Comparison of ENCODE assay signal across 1 cellular context in genomic region chr1:155859881-155860841, GRCh38.
TF ChIP-seq lines count a peak whose summit lies in the region.

No MANE protein-coding gene starts in this region.

TF ChIP-seq in K562, 482 proteins besides CTCF, POLR2A, EP300 and RAD21 (continued from another document and continues in another):
- TF ChIP-seq RBM17 (IDR thresholded peaks at IDR 0.05; ENCODE audit: borderline replicate concordance, low read depth, low read length), result no peak
- no peak for TF ChIP-seq ZNF282 (CRISPR knock-in tag; IDR thresholded peaks at IDR 0.05)
- no peak for TF ChIP-seq KLF16 (IDR thresholded peaks at IDR 0.05)
- peak; percentile 41; the same call in 1 of the 2 replicates for TF ChIP-seq MTA1 (IDR thresholded peaks at IDR 0.05; ENCODE audit: borderline replicate concordance)
- peak in 1 of 2 experiments; percentile 19; a peak in 1 of 4 replicates for TF ChIP-seq MNT (conservative IDR thresholded peaks at IDR 0.05)
- TF ChIP-seq NCOA2 (IDR thresholded peaks at IDR 0.05; ENCODE audit: partially characterized antibody in 2 of 2), result no peak
- TF ChIP-seq GABPA (tag; conservative IDR thresholded peaks at IDR 0.05; ENCODE audit: low read depth), result 0 out of 2 replicates have a peak, but pooled peaks have one; percentile 16
- no peak for TF ChIP-seq CBFA2T2 (conservative IDR thresholded peaks at IDR 0.05)
- TF ChIP-seq NR1H2 (CRISPR knock-in tag; IDR thresholded peaks at IDR 0.05), result no peak
- TF ChIP-seq ZNF507 (tag; conservative IDR thresholded peaks at IDR 0.05), result no peak
- TF ChIP-seq PHF8 (IDR thresholded peaks at IDR 0.05; ENCODE audit: borderline replicate concordance, low read length), result no peak; the same call in 1 of the 2 replicates
- peak in 1 of 2 experiments; percentile 32; a peak in 1 of 4 replicates for TF ChIP-seq FOXK2 (conservative IDR thresholded peaks at IDR 0.05 in 1 of 2, IDR thresholded peaks at IDR 0.05 in 1 of 2; ENCODE audit: low read depth in 2 of 2)
- peak; percentile 38; the same call in 1 of the 2 replicates for TF ChIP-seq CREB1 (IDR thresholded peaks at IDR 0.05)
- TF ChIP-seq CREB1 (CRISPR knock-in tag; IDR thresholded peaks at IDR 0.05), result peak; percentile 41; the same call in 1 of the 2 replicates
- 0 out of 2 replicates have a peak, but pooled peaks have one; percentile 44 for TF ChIP-seq ZBTB7A (IDR thresholded peaks at IDR 0.05; ENCODE audit: borderline replicate concordance, control insufficient read depth, low read depth, low read length)
- TF ChIP-seq MAZ (CRISPR knock-in tag; conservative IDR thresholded peaks at IDR 0.05 in 1 of 2, IDR thresholded peaks at IDR 0.05 in 1 of 2), result peak in 1 of 2 experiments; percentile 66; a peak in 2 of 4 replicates
- TF ChIP-seq SMARCB1 (IDR thresholded peaks at IDR 0.05; ENCODE audit: insufficient read length, low read depth), result no peak
- no peak for TF ChIP-seq E2F1 (CRISPR knock-in tag; IDR thresholded peaks at IDR 0.05)
- no peak for TF ChIP-seq CBX1 (IDR thresholded peaks at IDR 0.05; ENCODE audit: low read depth)
- TF ChIP-seq NEUROD1 (IDR thresholded peaks at IDR 0.05; ENCODE audit: borderline replicate concordance, low read depth, low read length, partially characterized antibody), result peak; percentile 12
- no peak for TF ChIP-seq RB1 (IDR thresholded peaks at IDR 0.05; ENCODE audit: low read depth)
- no peak for TF ChIP-seq ZNF407 (IDR thresholded peaks at IDR 0.05; ENCODE audit: low read depth)
- TF ChIP-seq FOS (IDR thresholded peaks at IDR 0.05; ENCODE audit: extremely low read depth, insufficient read length), result no peak
- 0 out of 2 replicates have a peak, but pooled peaks have one; percentile 42 for TF ChIP-seq ZKSCAN8 (CRISPR knock-in tag; IDR thresholded peaks at IDR 0.05)
- TF ChIP-seq ZNF584 (CRISPR knock-in tag; IDR thresholded peaks at IDR 0.05; ENCODE audit: low read depth), result 0 out of 2 replicates have a peak, but pooled peaks have one; percentile 45
- TF ChIP-seq POLR2B (IDR thresholded peaks at IDR 0.05; ENCODE audit: low read depth, partially characterized antibody), result peak; percentile 29
- no peak; the same call in 1 of the 2 replicates for TF ChIP-seq SMARCA4 (IDR thresholded peaks at IDR 0.05)
- no peak for TF ChIP-seq PHTF2 (CRISPR knock-in tag; IDR thresholded peaks at IDR 0.05)
- TF ChIP-seq GTF3C2 (IDR thresholded peaks at IDR 0.05; ENCODE audit: borderline replicate concordance, extremely low read depth, insufficient read length), result no peak
- no peak for TF ChIP-seq AFF4 (CRISPR knock-in tag; IDR thresholded peaks at IDR 0.05)
- TF ChIP-seq EGR1 (conservative IDR thresholded peaks at IDR 0.05), result peak; percentile 73
- 0 out of 2 replicates have a peak, but pooled peaks have one; percentile 9 for TF ChIP-seq ZNF589 (CRISPR knock-in tag; IDR thresholded peaks at IDR 0.05; ENCODE audit: low read depth)
- TF ChIP-seq ZNF444 (CRISPR knock-in tag; IDR thresholded peaks at IDR 0.05), result 0 out of 2 replicates have a peak, but pooled peaks have one; percentile 51
- peak; percentile 19; the same call in 1 of the 2 replicates for TF ChIP-seq CTBP1 (IDR thresholded peaks at IDR 0.05; ENCODE audit: borderline replicate concordance)
- TF ChIP-seq THRA (IDR thresholded peaks at IDR 0.05), result no peak
- TF ChIP-seq SRSF3 (IDR thresholded peaks at IDR 0.05; ENCODE audit: insufficient read depth, low read length), result no peak
- TF ChIP-seq E2F6 (IDR thresholded peaks at IDR 0.05; ENCODE audit: borderline replicate concordance in 1 of 2, extremely low read depth in 1 of 2, insufficient read depth in 1 of 2, insufficient read length in 1 of 2, low read depth in 1 of 2, low read length in 1 of 2, poor library complexity in 1 of 2, severe bottlenecking in 1 of 2), result peak in 1 of 2 experiments; percentile 10
- TF ChIP-seq HMBOX1 (IDR thresholded peaks at IDR 0.05), result no peak
- TF ChIP-seq ASH1L (IDR thresholded peaks at IDR 0.05; ENCODE audit: borderline replicate concordance, low read depth, partially characterized antibody), result no peak
